In the genomic region with DNA sequence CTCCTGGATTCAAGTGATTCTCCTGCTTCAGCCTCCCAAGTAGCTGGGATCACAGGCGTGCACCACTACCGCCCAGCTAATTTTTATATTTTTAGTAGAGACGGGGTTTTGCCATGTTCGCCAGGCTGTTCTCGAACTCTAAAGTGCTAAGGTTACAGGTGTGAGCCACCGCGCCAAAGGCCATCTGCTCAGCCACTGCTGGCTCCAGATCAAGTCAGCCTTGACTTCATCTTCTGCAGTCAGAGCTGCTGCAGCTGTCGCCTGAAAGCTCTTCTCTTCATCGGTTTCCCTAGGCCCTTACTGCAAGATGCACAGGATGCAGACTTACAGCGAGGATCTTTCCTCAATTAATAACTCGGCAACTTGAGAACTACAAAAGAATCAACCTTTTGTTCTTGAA, we compare ENCODE assay signal across 16 cellular contexts.
DNase-seq lines count a peak whose midpoint lies in the region; ATAC-seq lines count a peak whose summit lies in the region.
"Had no signal": no experiment of that assay in that cellular context is flagged by ENCODE, and none has a peak within 500 bp of the region (broad histone marks: within the 10 kb centered on the region; RNA-seq: fewer than 3 reads in every experiment).

No MANE protein-coding gene starts in this region.

- no peak overlapping the region for H3K27ac Mint-ChIP-seq in T-helper 17 cell
- H3K27ac Mint-ChIP-seq: activated CD4-positive, alpha-beta T cell treated with anti-CD3 and anti-CD28 coated beads for 36 hours; activated naive CD8-positive, alpha-beta T cell treated with anti-CD3 and anti-CD28 coated beads, Interleukin-2, amount 50 U/mL, for 24 hours; activated T-cell treated with anti-CD3 and anti-CD28 coated beads, Interleukin-2, amount 50 U/mL, for 24 hours; stimulated activated memory B cell treated with anti-CD40 and anti-IgM and Interleukin-4, amounts not matched to agents 10 μg/mL and 1 μg/mL and 100 μg/mL, for 72 hours had no signal

- ATAC-seq in T-helper 17 cell, result no peak
- ATAC-seq in HG02973 (IDR thresholded peaks at IDR 0.05; ENCODE audit: unreplicated experiment), result no peak

- H3K36me3 Mint-ChIP-seq in T-helper 17 cell (ENCODE audit: low read depth), result peaks cover 4% of the 10 kb centered on the region

- H3K27me3 Mint-ChIP-seq in T-helper 17 cell, result no peaks in the 10 kb centered on the region
- H3K27me3 Mint-ChIP-seq: activated CD4-positive, alpha-beta T cell treated with anti-CD3 and anti-CD28 coated beads for 36 hours; activated naive CD8-positive, alpha-beta T cell treated with anti-CD3 and anti-CD28 coated beads, Interleukin-2, amount 50 U/mL, for 24 hours; activated T-cell treated with anti-CD3 and anti-CD28 coated beads, Interleukin-2, amount 50 U/mL, for 24 hours; central memory CD8-positive, alpha-beta T cell; stimulated activated memory B cell treated with anti-CD40 and anti-IgM and Interleukin-4, amounts not matched to agents 10 μg/mL and 1 μg/mL and 100 μg/mL, for 72 hours had no signal

- peak overlapping the region; percentile 21 for H3K4me3 Mint-ChIP-seq in T-helper 17 cell
- H3K4me3 Mint-ChIP-seq: activated CD4-positive, alpha-beta T cell treated with anti-CD3 and anti-CD28 coated beads for 36 hours; activated naive CD8-positive, alpha-beta T cell treated with anti-CD3 and anti-CD28 coated beads, Interleukin-2, amount 50 U/mL, for 24 hours; activated T-cell treated with anti-CD3 and anti-CD28 coated beads, Interleukin-2, amount 50 U/mL, for 24 hours; CD14-positive monocyte; central memory CD8-positive, alpha-beta T cell; stimulated activated memory B cell treated with anti-CD40 and anti-IgM and Interleukin-4, amounts not matched to agents 10 μg/mL and 1 μg/mL and 100 μg/mL, for 72 hours had no signal

- H3K4me1 Mint-ChIP-seq in T-helper 17 cell, result peaks cover 2% of the 10 kb centered on the region
- H3K4me1 Mint-ChIP-seq: CD14-positive monocyte; stimulated activated memory B cell treated with anti-CD40 and anti-IgM and Interleukin-4, amounts not matched to agents 10 μg/mL and 1 μg/mL and 100 μg/mL, for 72 hours had no signal

- no peaks in the 10 kb centered on the region for H3K9me3 ChIP-seq in T-helper 17 cell (ENCODE audit: control insufficient read depth, low read length, poor library complexity, severe bottlenecking)
- H3K9me3 ChIP-seq: left lung, sigmoid colon had no signal

- DNase-seq in DMS 273 treated with DMSO at 0.1 percent for 48 hours (lab: John Stamatoyannopoulos, UW), result peak; percentile 83
- peak; percentile 44 to 72 for DNase-seq in NCI-H446 (lab: John Stamatoyannopoulos, UW)
- DNase-seq in T-helper 17 cell, result no peak
- peak; percentile 3 for DNase-seq in retina
- DNase-seq in DMS153 (lab: John Stamatoyannopoulos, UW), result no peak
- DNase-seq in Kasumi-1 (lab: John Stamatoyannopoulos, UW), result no peak
- DNase-seq: left lung, NCI-H226, sigmoid colon had no signal

Comparison
In these comparisons a context has a peak if more than half of its experiments do, and no peak if none do; other contexts are left out.
1. DNase-seq: peak in DMS 273 treated with DMSO at 0.1 percent for 48 hours (single experiment), NCI-H446 (2 of 2) and retina (single experiment); none in T-helper 17 cell (0 of 3), DMS153 (single experiment) and Kasumi-1 (0 of 2).